In the genomic region with DNA sequence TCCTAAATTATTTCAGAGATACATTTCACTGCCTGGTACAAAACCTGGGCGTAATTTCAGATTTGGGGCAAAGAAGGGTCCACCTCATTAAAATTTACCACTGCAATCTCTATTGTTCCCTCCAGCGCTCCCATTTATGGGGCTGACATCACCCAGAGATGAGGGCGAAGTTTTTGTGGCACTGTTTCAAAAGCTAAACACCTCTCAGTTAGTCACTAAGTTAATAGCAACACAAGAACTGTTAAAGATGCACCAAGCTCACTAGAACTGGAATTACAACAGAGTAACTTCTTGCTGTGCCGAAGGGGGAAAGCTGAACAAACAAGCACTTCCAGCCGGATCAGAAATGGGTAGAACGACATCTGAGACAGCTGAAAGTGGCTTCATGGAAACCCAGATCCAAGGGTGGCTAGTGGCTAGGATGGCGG, we compare ENCODE assay signal across 1 cellular context.
TF ChIP-seq lines count a peak whose summit lies in the region.

No MANE protein-coding gene starts in this region.

TF ChIP-seq in HEK293, 187 proteins besides CTCF, POLR2A, EP300 and RAD21 (continued from another document and continues in another):
- no peak for TF ChIP-seq GLI4 (tag by site-specific recombination; IDR thresholded peaks at IDR 0.05)
- TF ChIP-seq ZNF266 (tag by site-specific recombination; IDR thresholded peaks at IDR 0.05; ENCODE audit: low read depth) = no peak
- TF ChIP-seq HOXA7 (CRISPR knock-in tag; IDR thresholded peaks at IDR 0.05; ENCODE audit: borderline replicate concordance) = no peak
- no peak for TF ChIP-seq ZIC2 (tag by site-specific recombination; IDR thresholded peaks at IDR 0.05)
- TF ChIP-seq, protein P1, sequence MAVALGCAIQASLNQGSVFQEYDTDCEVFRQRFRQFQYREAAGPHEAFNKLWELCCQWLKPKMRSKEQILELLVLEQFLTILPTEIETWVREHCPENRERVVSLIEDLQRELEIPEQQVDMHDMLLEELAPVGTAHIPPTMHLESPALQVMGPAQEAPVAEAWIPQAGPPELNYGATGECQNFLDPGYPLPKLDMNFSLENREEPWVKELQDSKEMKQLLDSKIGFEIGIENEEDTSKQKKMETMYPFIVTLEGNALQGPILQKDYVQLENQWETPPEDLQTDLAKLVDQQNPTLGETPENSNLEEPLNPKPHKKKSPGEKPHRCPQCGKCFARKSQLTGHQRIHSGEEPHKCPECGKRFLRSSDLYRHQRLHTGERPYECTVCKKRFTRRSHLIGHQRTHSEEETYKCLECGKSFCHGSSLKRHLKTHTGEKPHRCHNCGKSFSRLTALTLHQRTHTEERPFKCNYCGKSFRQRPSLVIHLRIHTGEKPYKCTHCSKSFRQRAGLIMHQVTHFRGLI (tag by site-specific recombination; IDR thresholded peaks at IDR 0.05) = peak; percentile 39; the same call in 1 of the 2 replicates
- TF ChIP-seq ZNF175 (tag by site-specific recombination; IDR thresholded peaks at IDR 0.05) = no peak
- TF ChIP-seq, protein P2, sequence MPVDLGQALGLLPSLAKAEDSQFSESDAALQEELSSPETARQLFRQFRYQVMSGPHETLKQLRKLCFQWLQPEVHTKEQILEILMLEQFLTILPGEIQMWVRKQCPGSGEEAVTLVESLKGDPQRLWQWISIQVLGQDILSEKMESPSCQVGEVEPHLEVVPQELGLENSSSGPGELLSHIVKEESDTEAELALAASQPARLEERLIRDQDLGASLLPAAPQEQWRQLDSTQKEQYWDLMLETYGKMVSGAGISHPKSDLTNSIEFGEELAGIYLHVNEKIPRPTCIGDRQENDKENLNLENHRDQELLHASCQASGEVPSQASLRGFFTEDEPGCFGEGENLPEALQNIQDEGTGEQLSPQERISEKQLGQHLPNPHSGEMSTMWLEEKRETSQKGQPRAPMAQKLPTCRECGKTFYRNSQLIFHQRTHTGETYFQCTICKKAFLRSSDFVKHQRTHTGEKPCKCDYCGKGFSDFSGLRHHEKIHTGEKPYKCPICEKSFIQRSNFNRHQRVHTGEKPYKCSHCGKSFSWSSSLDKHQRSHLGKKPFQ (tag by site-specific recombination; IDR thresholded peaks at IDR 0.05) = no peak
- no peak; the same call in 1 of the 2 replicates for TF ChIP-seq ZNF76 (tag by site-specific recombination; IDR thresholded peaks at IDR 0.05; ENCODE audit: borderline replicate concordance, low read depth)
- TF ChIP-seq ZNF121 (tag by site-specific recombination; IDR thresholded peaks at IDR 0.05) = no peak
- TF ChIP-seq, protein P3, sequence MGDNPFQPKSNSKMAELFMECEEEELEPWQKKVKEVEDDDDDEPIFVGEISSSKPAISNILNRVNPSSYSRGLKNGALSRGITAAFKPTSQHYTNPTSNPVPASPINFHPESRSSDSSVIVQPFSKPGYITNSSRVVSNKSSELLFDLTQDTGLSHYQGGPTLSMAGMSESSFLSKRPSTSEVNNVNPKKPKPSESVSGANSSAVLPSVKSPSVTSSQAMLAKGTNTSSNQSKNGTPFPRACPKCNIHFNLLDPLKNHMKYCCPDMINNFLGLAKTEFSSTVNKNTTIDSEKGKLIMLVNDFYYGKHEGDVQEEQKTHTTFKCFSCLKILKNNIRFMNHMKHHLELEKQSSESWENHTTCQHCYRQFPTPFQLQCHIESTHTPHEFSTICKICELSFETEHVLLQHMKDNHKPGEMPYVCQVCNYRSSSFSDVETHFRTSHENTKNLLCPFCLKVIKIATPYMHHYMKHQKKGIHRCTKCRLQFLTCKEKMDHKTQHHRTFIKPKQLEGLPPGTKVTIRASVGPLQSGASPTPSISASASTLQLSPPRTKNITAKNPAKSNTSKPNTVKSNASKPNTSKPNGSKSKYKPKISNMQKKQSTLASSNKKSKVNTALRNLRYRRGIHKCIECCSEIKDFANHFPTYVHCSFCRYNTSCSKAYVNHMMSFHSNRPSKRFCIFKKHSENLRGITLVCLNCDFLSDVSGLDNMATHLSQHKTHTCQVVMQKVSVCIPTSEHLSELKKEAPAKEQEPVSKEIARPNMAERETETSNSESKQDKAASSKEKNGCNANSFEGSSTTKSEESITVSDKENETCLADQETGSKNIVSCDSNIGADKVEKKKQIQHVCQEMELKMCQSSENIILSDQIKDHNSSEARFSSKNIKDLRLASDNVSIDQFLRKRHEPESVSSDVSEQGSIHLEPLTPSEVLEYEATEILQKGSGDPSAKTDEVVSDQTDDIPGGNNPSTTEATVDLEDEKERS (tag by site-specific recombination; IDR thresholded peaks at IDR 0.05) = no peak
- TF ChIP-seq, protein P4, sequence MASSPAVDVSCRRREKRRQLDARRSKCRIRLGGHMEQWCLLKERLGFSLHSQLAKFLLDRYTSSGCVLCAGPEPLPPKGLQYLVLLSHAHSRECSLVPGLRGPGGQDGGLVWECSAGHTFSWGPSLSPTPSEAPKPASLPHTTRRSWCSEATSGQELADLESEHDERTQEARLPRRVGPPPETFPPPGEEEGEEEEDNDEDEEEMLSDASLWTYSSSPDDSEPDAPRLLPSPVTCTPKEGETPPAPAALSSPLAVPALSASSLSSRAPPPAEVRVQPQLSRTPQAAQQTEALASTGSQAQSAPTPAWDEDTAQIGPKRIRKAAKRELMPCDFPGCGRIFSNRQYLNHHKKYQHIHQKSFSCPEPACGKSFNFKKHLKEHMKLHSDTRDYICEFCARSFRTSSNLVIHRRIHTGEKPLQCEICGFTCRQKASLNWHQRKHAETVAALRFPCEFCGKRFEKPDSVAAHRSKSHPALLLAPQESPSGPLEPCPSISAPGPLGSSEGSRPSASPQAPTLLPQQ (tag by site-specific recombination; IDR thresholded peaks at IDR 0.05) = peak; percentile 94
- no peak for TF ChIP-seq ZNF544 (tag by site-specific recombination; IDR thresholded peaks at IDR 0.05)
- no peak for TF ChIP-seq ZFP3 (tag by site-specific recombination; IDR thresholded peaks at IDR 0.05; ENCODE audit: low read depth)
- no peak for TF ChIP-seq ZNF146 (tag by site-specific recombination; IDR thresholded peaks at IDR 0.05)
- TF ChIP-seq ZNF155 (tag by site-specific recombination; IDR thresholded peaks at IDR 0.05) = no peak
- TF ChIP-seq, protein P5, sequence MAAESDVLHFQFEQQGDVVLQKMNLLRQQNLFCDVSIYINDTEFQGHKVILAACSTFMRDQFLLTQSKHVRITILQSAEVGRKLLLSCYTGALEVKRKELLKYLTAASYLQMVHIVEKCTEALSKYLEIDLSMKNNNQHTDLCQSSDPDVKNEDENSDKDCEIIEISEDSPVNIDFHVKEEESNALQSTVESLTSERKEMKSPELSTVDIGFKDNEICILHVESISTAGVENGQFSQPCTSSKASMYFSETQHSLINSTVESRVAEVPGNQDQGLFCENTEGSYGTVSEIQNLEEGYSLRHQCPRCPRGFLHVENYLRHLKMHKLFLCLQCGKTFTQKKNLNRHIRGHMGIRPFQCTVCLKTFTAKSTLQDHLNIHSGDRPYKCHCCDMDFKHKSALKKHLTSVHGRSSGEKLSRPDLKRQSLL (tag by site-specific recombination; IDR thresholded peaks at IDR 0.05) = no peak
- TF ChIP-seq GLIS2 (tag by site-specific recombination; IDR thresholded peaks at IDR 0.05) = no peak
- no peak for TF ChIP-seq ZNF354C (tag by site-specific recombination; IDR thresholded peaks at IDR 0.05; ENCODE audit: borderline replicate concordance, low read depth)
- TF ChIP-seq, protein P6, sequence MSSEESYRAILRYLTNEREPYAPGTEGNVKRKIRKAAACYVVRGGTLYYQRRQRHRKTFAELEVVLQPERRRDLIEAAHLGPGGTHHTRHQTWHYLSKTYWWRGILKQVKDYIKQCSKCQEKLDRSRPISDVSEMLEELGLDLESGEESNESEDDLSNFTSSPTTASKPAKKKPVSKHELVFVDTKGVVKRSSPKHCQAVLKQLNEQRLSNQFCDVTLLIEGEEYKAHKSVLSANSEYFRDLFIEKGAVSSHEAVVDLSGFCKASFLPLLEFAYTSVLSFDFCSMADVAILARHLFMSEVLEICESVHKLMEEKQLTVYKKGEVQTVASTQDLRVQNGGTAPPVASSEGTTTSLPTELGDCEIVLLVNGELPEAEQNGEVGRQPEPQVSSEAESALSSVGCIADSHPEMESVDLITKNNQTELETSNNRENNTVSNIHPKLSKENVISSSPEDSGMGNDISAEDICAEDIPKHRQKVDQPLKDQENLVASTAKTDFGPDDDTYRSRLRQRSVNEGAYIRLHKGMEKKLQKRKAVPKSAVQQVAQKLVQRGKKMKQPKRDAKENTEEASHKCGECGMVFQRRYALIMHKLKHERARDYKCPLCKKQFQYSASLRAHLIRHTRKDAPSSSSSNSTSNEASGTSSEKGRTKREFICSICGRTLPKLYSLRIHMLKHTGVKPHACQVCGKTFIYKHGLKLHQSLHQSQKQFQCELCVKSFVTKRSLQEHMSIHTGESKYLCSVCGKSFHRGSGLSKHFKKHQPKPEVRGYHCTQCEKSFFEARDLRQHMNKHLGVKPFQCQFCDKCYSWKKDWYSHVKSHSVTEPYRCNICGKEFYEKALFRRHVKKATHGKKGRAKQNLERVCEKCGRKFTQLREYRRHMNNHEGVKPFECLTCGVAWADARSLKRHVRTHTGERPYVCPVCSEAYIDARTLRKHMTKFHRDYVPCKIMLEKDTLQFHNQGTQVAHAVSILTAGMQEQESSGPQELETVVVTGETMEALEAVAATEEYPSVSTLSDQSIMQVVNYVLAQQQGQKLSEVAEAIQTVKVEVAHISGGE (tag by site-specific recombination; conservative IDR thresholded peaks at IDR 0.05; ENCODE audit: low read depth) = peak; percentile 29; the same call in 1 of the 2 replicates
- TF ChIP-seq, protein P7, sequence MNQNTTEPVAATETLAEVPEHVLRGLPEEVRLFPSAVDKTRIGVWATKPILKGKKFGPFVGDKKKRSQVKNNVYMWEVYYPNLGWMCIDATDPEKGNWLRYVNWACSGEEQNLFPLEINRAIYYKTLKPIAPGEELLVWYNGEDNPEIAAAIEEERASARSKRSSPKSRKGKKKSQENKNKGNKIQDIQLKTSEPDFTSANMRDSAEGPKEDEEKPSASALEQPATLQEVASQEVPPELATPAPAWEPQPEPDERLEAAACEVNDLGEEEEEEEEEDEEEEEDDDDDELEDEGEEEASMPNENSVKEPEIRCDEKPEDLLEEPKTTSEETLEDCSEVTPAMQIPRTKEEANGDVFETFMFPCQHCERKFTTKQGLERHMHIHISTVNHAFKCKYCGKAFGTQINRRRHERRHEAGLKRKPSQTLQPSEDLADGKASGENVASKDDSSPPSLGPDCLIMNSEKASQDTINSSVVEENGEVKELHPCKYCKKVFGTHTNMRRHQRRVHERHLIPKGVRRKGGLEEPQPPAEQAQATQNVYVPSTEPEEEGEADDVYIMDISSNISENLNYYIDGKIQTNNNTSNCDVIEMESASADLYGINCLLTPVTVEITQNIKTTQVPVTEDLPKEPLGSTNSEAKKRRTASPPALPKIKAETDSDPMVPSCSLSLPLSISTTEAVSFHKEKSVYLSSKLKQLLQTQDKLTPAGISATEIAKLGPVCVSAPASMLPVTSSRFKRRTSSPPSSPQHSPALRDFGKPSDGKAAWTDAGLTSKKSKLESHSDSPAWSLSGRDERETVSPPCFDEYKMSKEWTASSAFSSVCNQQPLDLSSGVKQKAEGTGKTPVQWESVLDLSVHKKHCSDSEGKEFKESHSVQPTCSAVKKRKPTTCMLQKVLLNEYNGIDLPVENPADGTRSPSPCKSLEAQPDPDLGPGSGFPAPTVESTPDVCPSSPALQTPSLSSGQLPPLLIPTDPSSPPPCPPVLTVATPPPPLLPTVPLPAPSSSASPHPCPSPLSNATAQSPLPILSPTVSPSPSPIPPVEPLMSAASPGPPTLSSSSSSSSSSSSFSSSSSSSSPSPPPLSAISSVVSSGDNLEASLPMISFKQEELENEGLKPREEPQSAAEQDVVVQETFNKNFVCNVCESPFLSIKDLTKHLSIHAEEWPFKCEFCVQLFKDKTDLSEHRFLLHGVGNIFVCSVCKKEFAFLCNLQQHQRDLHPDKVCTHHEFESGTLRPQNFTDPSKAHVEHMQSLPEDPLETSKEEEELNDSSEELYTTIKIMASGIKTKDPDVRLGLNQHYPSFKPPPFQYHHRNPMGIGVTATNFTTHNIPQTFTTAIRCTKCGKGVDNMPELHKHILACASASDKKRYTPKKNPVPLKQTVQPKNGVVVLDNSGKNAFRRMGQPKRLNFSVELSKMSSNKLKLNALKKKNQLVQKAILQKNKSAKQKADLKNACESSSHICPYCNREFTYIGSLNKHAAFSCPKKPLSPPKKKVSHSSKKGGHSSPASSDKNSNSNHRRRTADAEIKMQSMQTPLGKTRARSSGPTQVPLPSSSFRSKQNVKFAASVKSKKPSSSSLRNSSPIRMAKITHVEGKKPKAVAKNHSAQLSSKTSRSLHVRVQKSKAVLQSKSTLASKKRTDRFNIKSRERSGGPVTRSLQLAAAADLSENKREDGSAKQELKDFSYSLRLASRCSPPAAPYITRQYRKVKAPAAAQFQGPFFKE (tag by site-specific recombination; IDR thresholded peaks at IDR 0.05; ENCODE audit: borderline replicate concordance) = no peak
- TF ChIP-seq KLF1 (tag by site-specific recombination; IDR thresholded peaks at IDR 0.05) = 0 out of 2 replicates have a peak, but pooled peaks have one; percentile 29
- TF ChIP-seq ZNF768 (tag by site-specific recombination; IDR thresholded peaks at IDR 0.05) = 0 out of 2 replicates have a peak, but pooled peaks have one; percentile 23
- no peak for TF ChIP-seq ZNF776 (tag by site-specific recombination; IDR thresholded peaks at IDR 0.05; ENCODE audit: borderline replicate concordance)
- TF ChIP-seq SCRT1 (tag by site-specific recombination; IDR thresholded peaks at IDR 0.05; ENCODE audit: borderline replicate concordance) = peak; percentile 44; the same call in 1 of the 2 replicates
- TF ChIP-seq OSR2 (tag by site-specific recombination; IDR thresholded peaks at IDR 0.05) = 0 out of 2 replicates have a peak, but pooled peaks have one; percentile 21
- TF ChIP-seq, protein P8, sequence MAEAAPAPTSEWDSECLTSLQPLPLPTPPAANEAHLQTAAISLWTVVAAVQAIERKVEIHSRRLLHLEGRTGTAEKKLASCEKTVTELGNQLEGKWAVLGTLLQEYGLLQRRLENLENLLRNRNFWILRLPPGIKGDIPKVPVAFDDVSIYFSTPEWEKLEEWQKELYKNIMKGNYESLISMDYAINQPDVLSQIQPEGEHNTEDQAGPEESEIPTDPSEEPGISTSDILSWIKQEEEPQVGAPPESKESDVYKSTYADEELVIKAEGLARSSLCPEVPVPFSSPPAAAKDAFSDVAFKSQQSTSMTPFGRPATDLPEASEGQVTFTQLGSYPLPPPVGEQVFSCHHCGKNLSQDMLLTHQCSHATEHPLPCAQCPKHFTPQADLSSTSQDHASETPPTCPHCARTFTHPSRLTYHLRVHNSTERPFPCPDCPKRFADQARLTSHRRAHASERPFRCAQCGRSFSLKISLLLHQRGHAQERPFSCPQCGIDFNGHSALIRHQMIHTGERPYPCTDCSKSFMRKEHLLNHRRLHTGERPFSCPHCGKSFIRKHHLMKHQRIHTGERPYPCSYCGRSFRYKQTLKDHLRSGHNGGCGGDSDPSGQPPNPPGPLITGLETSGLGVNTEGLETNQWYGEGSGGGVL (tag by site-specific recombination; IDR thresholded peaks at IDR 0.05) = peak; percentile 33; the same call in 1 of the 2 replicates
- TF ChIP-seq SP7 (tag by site-specific recombination; IDR thresholded peaks at IDR 0.05) = peak; percentile 64; the same call in 1 of the 2 replicates
- TF ChIP-seq OVOL3 (tag by site-specific recombination; IDR thresholded peaks at IDR 0.05) = peak; percentile 49; the same call in 1 of the 2 replicates
- TF ChIP-seq ZNF114 (tag by site-specific recombination; IDR thresholded peaks at IDR 0.05) = no peak
- no peak for TF ChIP-seq GLI2 (tag by site-specific recombination; IDR thresholded peaks at IDR 0.05; ENCODE audit: borderline replicate concordance, low read depth)
- no peak for TF ChIP-seq ZNF747 (tag by site-specific recombination; IDR thresholded peaks at IDR 0.05)
- TF ChIP-seq, protein P9, sequence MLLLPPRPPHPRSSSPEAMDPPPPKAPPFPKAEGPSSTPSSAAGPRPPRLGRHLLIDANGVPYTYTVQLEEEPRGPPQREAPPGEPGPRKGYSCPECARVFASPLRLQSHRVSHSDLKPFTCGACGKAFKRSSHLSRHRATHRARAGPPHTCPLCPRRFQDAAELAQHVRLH (tag by site-specific recombination; IDR thresholded peaks at IDR 0.05) = no peak
- TF ChIP-seq ZNF530 (tag by site-specific recombination; IDR thresholded peaks at IDR 0.05; ENCODE audit: low read depth) = no peak
- TF ChIP-seq KLF9 (tag by site-specific recombination; IDR thresholded peaks at IDR 0.05; ENCODE audit: low read depth) = no peak
- no peak for TF ChIP-seq ZNF426 (tag by site-specific recombination; IDR thresholded peaks at IDR 0.05)
